17 cellular contexts compared by ENCODE assay signal in genomic region chr7:134874407-134874806, GRCh38.
DNase-seq lines count a peak whose midpoint lies in the region; TF ChIP-seq lines count a peak whose summit lies in the region.
"Had no signal": no experiment of that assay in that cellular context is flagged by ENCODE, and none has a peak within 500 bp of the region (broad histone marks: within the 10 kb centered on the region; RNA-seq: fewer than 3 reads in every experiment).

No MANE protein-coding gene starts in this region.

- H3K27me3 Mint-ChIP-seq in HFFc6 (ENCODE audit: insufficient read depth) (peaks cover 21% of the 10 kb centered on the region), endothelial cell (ENCODE audit: unreplicated experiment) (no peaks in the 10 kb centered on the region), osteocyte (ENCODE audit: unreplicated experiment) (no peaks in the 10 kb centered on the region)

- H3K9me3 ChIP-seq in vagina: no peaks in the 10 kb centered on the region
- H3K9me3 ChIP-seq: BE2C, Peyer's patch had no signal

- H3K27me3 ChIP-seq in vagina: no peaks in the 10 kb centered on the region
- H3K27me3 ChIP-seq: BE2C, Peyer's patch had no signal

- H3K9me3 Mint-ChIP-seq in HFFc6: no peaks in the 10 kb centered on the region; the same call in 1 of the 2 replicates
- H3K9me3 Mint-ChIP-seq in endothelial cell (ENCODE audit: unreplicated experiment): no peaks in the 10 kb centered on the region
- H3K9me3 Mint-ChIP-seq in osteocyte (ENCODE audit: unreplicated experiment): no peaks in the 10 kb centered on the region
- H3K9me3 Mint-ChIP-seq: IgD-negative memory B cell had no signal

- peak overlapping the region; percentile 15 for H3K27ac ChIP-seq in vagina

- TF ChIP-seq CTCF in HFFc6 (IDR thresholded peaks at IDR 0.05) (no peak), endothelial cell (IDR thresholded peaks at IDR 0.05; ENCODE audit: unreplicated experiment) (no peak), osteocyte (IDR thresholded peaks at IDR 0.05) (no peak), vagina (IDR thresholded peaks at IDR 0.05) (no peak), GM13977 (IDR thresholded peaks at IDR 0.05; ENCODE audit: extremely low read depth, insufficient read depth, missing control alignments) (no peak)

- H3K36me3 Mint-ChIP-seq in HFFc6 (ENCODE audit: low read depth) (peaks cover 47% of the 10 kb centered on the region), endothelial cell (ENCODE audit: low read depth, unreplicated experiment) (peaks cover 31% of the 10 kb centered on the region), osteocyte (ENCODE audit: unreplicated experiment) (peaks cover 29% of the 10 kb centered on the region)
- H3K36me3 Mint-ChIP-seq: IgD-negative memory B cell had no signal

- peaks cover 5% of the 10 kb centered on the region for H3K4me1 ChIP-seq in vagina
- H3K4me1 ChIP-seq: BE2C had no signal

- H3K4me1 Mint-ChIP-seq in HFFc6 (ENCODE audit: low read depth): peaks cover 77% of the 10 kb centered on the region
- peaks cover 38% of the 10 kb centered on the region for H3K4me1 Mint-ChIP-seq in endothelial cell (ENCODE audit: unreplicated experiment)
- peaks cover 86% of the 10 kb centered on the region for H3K4me1 Mint-ChIP-seq in osteocyte (ENCODE audit: unreplicated experiment)

- H3K4me3 ChIP-seq in vagina: no peak overlapping the region
- H3K4me3 ChIP-seq: Peyer's patch had no signal

- no peak for TF ChIP-seq POLR2A in vagina (IDR thresholded peaks at IDR 0.05)

- intact Hi-C loops in vagina (cut with DNase I): no loop called here

- no peaks in the 10 kb centered on the region for H3K36me3 ChIP-seq in vagina
- H3K36me3 ChIP-seq: BE2C, Peyer's patch had no signal

- peak overlapping the region; percentile 80 for H3K27ac Mint-ChIP-seq in HFFc6
- H3K27ac Mint-ChIP-seq in endothelial cell (ENCODE audit: unreplicated experiment): peak overlapping the region; percentile 44
- H3K27ac Mint-ChIP-seq in osteocyte (ENCODE audit: unreplicated experiment): peak overlapping the region; percentile 85
- H3K27ac Mint-ChIP-seq: IgD-negative memory B cell had no signal

- H3K4me3 Mint-ChIP-seq in HFFc6 (peak overlapping the region; percentile 55), endothelial cell (ENCODE audit: unreplicated experiment) (no peak overlapping the region), osteocyte (ENCODE audit: unreplicated experiment) (peak overlapping the region; percentile 19)
- H3K4me3 Mint-ChIP-seq: IgD-negative memory B cell had no signal

- in situ Hi-C loops in GM13977 (cut with MboI; ENCODE audit: low pct_unique_long_range_greater_than_20kb, low sequenced_read_pairs, unreplicated experiment): no loop called here

- DNase-seq in HFFc6 (no peak), endothelial cell (ENCODE audit: low spot score) (no peak), osteocyte (ENCODE audit: extremely low spot score, unreplicated experiment) (no peak), vagina (ENCODE audit: extremely low spot score in 2 of 2) (no peak), Ammon's horn (ENCODE audit: low spot score) (no peak), SHP77 (lab: John Stamatoyannopoulos, UW) (no peak), GM13977 (ENCODE audit: low spot score) (no peak), NCI-H2029 treated with DMSO at 0.1 percent for 48 hours (lab: John Stamatoyannopoulos, UW) (no peak)
- DNase-seq: BE2C, DMS 273 treated with DMSO at 0.1 percent for 48 hours, HCEC 1CT, NCI-H1417, NCI-H2029, NCI-H524, Peyer's patch, SIG-M5 had no signal
